20 cellular contexts compared by ENCODE assay signal in the genomic region with DNA sequence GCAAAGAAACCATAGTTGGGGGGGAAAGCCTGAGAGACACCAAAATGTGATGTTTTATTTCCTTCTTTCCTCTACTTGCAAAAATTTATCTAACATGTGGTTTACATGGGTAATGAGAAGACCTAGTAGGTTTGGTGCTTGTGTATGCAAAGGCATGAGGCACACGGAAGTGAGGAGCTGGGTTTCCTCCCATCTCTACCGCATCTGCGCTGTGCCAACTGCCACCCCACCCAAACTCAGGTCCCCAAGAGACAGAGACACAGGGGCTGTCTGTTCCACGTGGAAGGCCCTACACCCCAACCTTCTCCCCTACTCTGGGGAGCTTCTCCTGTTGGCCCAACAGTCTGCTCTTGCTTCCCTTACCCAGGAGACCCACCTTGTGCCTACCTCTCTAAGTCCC. TPM values are rescaled to one million over a fixed set of nuclear protein-coding genes. Genes with fewer than 3 reads are reported as not detected.
DNase-seq lines count a peak whose midpoint lies in the region; ATAC-seq and TF ChIP-seq lines count a peak whose summit lies in the region.
"Had no signal": no experiment of that assay in that cellular context is flagged by ENCODE, and none has a peak within 500 bp of the region (broad histone marks: within the 10 kb centered on the region; RNA-seq: fewer than 3 reads in every experiment).

No MANE protein-coding gene starts in this region.

- H4K20me1 ChIP-seq in neural progenitor cell (ENCODE audit: low read depth) = peaks cover 8% of the 10 kb centered on the region

- H3K79me1 ChIP-seq in neuronal stem cell (ENCODE audit: low read depth, low read length) = peaks cover 16% of the 10 kb centered on the region

- CTCF ChIA-PET in CD4-positive, alpha-beta T cell (lab: Charles Lee) = no interaction called here

- H3K4me2 ChIP-seq in neuronal stem cell (ENCODE audit: insufficient read depth, low read length, poor library complexity, severe bottlenecking) (no peak overlapping the region), neural progenitor cell (no peak overlapping the region)

- POLR2A ChIA-PET in CD4-positive, alpha-beta T cell (lab: Charles Lee) = interaction anchor here (0.7 to 0.8 kb wide), 2 partner anchors 11 to 17 kb away, joined by 3 read pairs; no protein-coding TSS in a partner anchor

- no peak overlapping the region for H4K91ac ChIP-seq in neuronal stem cell (ENCODE audit: low read depth, low read length, poor library complexity)

- no peak for DNase-seq in CD4-positive, alpha-beta T cell
- DNase-seq in activated naive CD8-positive, alpha-beta T cell treated with anti-CD3 and anti-CD28 coated beads for 36 hours = no peak
- no peak for DNase-seq in neuronal stem cell (ENCODE audit: low spot score)
- DNase-seq in NCI-H2171 (lab: John Stamatoyannopoulos, UW) = no peak
- DNase-seq in neural progenitor cell (ENCODE audit: low spot score) = no peak
- DNase-seq: activated CD4-positive, alpha-beta T cell treated with anti-CD3 and anti-CD28 coated beads for 4 hours; anterior cingulate cortex; erythroblast; KG1; kidney; NCI-H2029; posterior cingulate gyrus; Right ventricle myocardium superior; sigmoid colon; stimulated activated naive B cell treated with anti-CD40 and anti-IgM and Interleukin-4, amounts not matched to agents 10 μg/mL and 1 μg/mL and 100 μg/mL, for 72 hours; SW 1271 had no signal

- peaks cover 29% of the 10 kb centered on the region for H3K79me2 ChIP-seq in neural progenitor cell (ENCODE audit: low read depth)

- peaks cover 19% of the 10 kb centered on the region for H3K36me3 Mint-ChIP-seq in CD4-positive, alpha-beta T cell (ENCODE audit: low read depth)
- H3K36me3 Mint-ChIP-seq in activated naive CD8-positive, alpha-beta T cell treated with anti-CD3 and anti-CD28 coated beads for 36 hours = peaks cover 43% of the 10 kb centered on the region
- H3K36me3 Mint-ChIP-seq in neural progenitor cell = peaks cover 33% of the 10 kb centered on the region

- H3K9ac ChIP-seq in neuronal stem cell (ENCODE audit: low read depth, low read length, poor library complexity) (no peak overlapping the region), neural progenitor cell (no peak overlapping the region)

- no peak overlapping the region for H2BK15ac ChIP-seq in neuronal stem cell (ENCODE audit: low read length)

- H4K8ac ChIP-seq in neuronal stem cell (ENCODE audit: low read depth, low read length) = no peak overlapping the region

- peak overlapping the region in 1 of 2 donors; percentile 53 for H3K4me3 ChIP-seq in neuronal stem cell (ENCODE audit: low read length in 2 of 2)
- H3K4me3 ChIP-seq in neural progenitor cell = no peak overlapping the region
- H3K4me3 ChIP-seq: sigmoid colon, tibial nerve had no signal

- no peaks in the 10 kb centered on the region for H3K27me3 ChIP-seq in CD4-positive, alpha-beta T cell (ENCODE audit: control insufficient read depth, insufficient read depth, low read length)
- no peaks in the 10 kb centered on the region for H3K27me3 ChIP-seq in neuronal stem cell (ENCODE audit: control insufficient read depth in 3 of 3, insufficient read depth in 3 of 3, low read depth in 1 of 3, low read length in 3 of 3)
- no peaks in the 10 kb centered on the region for H3K27me3 ChIP-seq in neural progenitor cell
- H3K27me3 ChIP-seq: sigmoid colon, tibial nerve had no signal

- TF ChIP-seq CTCF in CD4-positive, alpha-beta T cell (IDR thresholded peaks at IDR 0.05) = no peak
- TF ChIP-seq CTCF in neural progenitor cell (IDR thresholded peaks at IDR 0.05) = no peak

- no peak overlapping the region for H3K18ac ChIP-seq in neuronal stem cell (ENCODE audit: low read length)

- no peak overlapping the region for H2BK12ac ChIP-seq in neuronal stem cell (ENCODE audit: low read length)

- no peak overlapping the region for H3K27ac ChIP-seq in CD4-positive, alpha-beta T cell (ENCODE audit: low read depth, low read length)
- H3K27ac ChIP-seq in KOPT-K1 (ENCODE audit: low read depth, low read length, poor library complexity, severe bottlenecking) (peak overlapping the region; percentile 87), neuronal stem cell (replicated peaks; ENCODE audit: low read length) (no peak overlapping the region), neural progenitor cell (no peak overlapping the region)
- H3K27ac ChIP-seq: sigmoid colon had no signal

- no peak overlapping the region for H2AK5ac ChIP-seq in neuronal stem cell (ENCODE audit: low read depth, low read length)

- peaks cover 47% of the 10 kb centered on the region for H3K4me1 Mint-ChIP-seq in CD4-positive, alpha-beta T cell (ENCODE audit: low read depth)
- peaks cover 35% of the 10 kb centered on the region for H3K4me1 Mint-ChIP-seq in activated naive CD8-positive, alpha-beta T cell treated with anti-CD3 and anti-CD28 coated beads for 36 hours
- H3K4me1 Mint-ChIP-seq in neural progenitor cell = peaks cover 21% of the 10 kb centered on the region

- no peak overlapping the region for H3K4ac ChIP-seq in neuronal stem cell (ENCODE audit: low read length)

- peak overlapping the region; percentile 25 for H3K23ac ChIP-seq in neuronal stem cell (ENCODE audit: low read depth, low read length, poor library complexity)

- H2AFZ ChIP-seq in neuronal stem cell (ENCODE audit: low read length) = no peak overlapping the region
- H2AFZ ChIP-seq in neural progenitor cell (replicated peaks) = no peak overlapping the region

- H2BK5ac ChIP-seq in neuronal stem cell (ENCODE audit: low read length) = no peak overlapping the region

- peak; percentile 55 for ATAC-seq in CD4-positive, alpha-beta T cell (ENCODE audit: poor library complexity)
- no peak for ATAC-seq in HG02678 (IDR thresholded peaks at IDR 0.05; ENCODE audit: unreplicated experiment)
- ATAC-seq: stimulated activated naive B cell treated with anti-CD40 and anti-IgM and Interleukin-4, amounts not matched to agents 10 μg/mL and 1 μg/mL and 100 μg/mL, for 72 hours had no signal

- peaks cover 35% of the 10 kb centered on the region for H3K36me3 ChIP-seq in KOPT-K1 (ENCODE audit: insufficient read depth, low read length)
- peaks cover 33 to 52% of the 10 kb centered on the region in 2 donors for H3K36me3 ChIP-seq in neuronal stem cell (replicated peaks in 1 of 2; ENCODE audit: control insufficient read depth in 2 of 2, insufficient read depth in 2 of 2, low read length in 2 of 2)
- H3K36me3 ChIP-seq in neural progenitor cell = no peaks in the 10 kb centered on the region

- no peaks in the 10 kb centered on the region for H3K27me3 Mint-ChIP-seq in CD4-positive, alpha-beta T cell
- H3K27me3 Mint-ChIP-seq in activated naive CD8-positive, alpha-beta T cell treated with anti-CD3 and anti-CD28 coated beads for 36 hours = no peaks in the 10 kb centered on the region
- peaks cover 6% of the 10 kb centered on the region for H3K27me3 Mint-ChIP-seq in neural progenitor cell (ENCODE audit: insufficient read depth, low read depth)
- H3K27me3 Mint-ChIP-seq: stimulated activated naive B cell treated with anti-CD40 and anti-IgM and Interleukin-4, amounts not matched to agents 10 μg/mL and 1 μg/mL and 100 μg/mL, for 72 hours had no signal

- peak overlapping the region; percentile 62 for H3K4me3 Mint-ChIP-seq in CD4-positive, alpha-beta T cell
- H3K4me3 Mint-ChIP-seq in activated naive CD8-positive, alpha-beta T cell treated with anti-CD3 and anti-CD28 coated beads for 36 hours = peak overlapping the region; percentile 12
- no peak overlapping the region for H3K4me3 Mint-ChIP-seq in neural progenitor cell
- H3K4me3 Mint-ChIP-seq: activated T-helper 1 cell treated with anti-CD3 and anti-CD28 coated beads, Interleukin-12 subunit alpha, Interleukin-12 subunit beta, Interleukin-2, Interleukin-4 antibody, amounts not matched to agents 30 ng/mL and 10 ng/mL and 1 ng/mL, durations not matched to agents 14 hours and 24 hours and 36 hours; stimulated activated naive B cell treated with anti-CD40 and anti-IgM and Interleukin-4, amounts not matched to agents 10 μg/mL and 1 μg/mL and 100 μg/mL, for 72 hours had no signal

- intact Hi-C loops in CD4-positive, alpha-beta T cell (cut with DNase I, micrococcal nuclease) = loop anchor here in 1 of 2 experiments (10.0 kb wide), 1 partner anchor 1478 kb away; the partner anchor contains the start of gene PACSIN2

- H3K4me1 ChIP-seq in neuronal stem cell (ENCODE audit: control insufficient read depth in 2 of 2, insufficient read depth in 1 of 2, low read depth in 1 of 2, low read length in 2 of 2) (peaks cover 7 to 21% of the 10 kb centered on the region in 2 donors), neural progenitor cell (peaks cover 9% of the 10 kb centered on the region)

- H3F3A ChIP-seq in neural progenitor cell (ENCODE audit: low read depth) = peaks cover 4% of the 10 kb centered on the region

- H3K14ac ChIP-seq in neuronal stem cell (ENCODE audit: low read length) = no peak overlapping the region

- no peak overlapping the region for H2BK120ac ChIP-seq in neuronal stem cell (ENCODE audit: low read depth, low read length)

- H3K9me3 Mint-ChIP-seq in CD4-positive, alpha-beta T cell = no peaks in the 10 kb centered on the region
- H3K9me3 Mint-ChIP-seq in activated naive CD8-positive, alpha-beta T cell treated with anti-CD3 and anti-CD28 coated beads for 36 hours = peaks cover 5% of the 10 kb centered on the region
- peaks cover 9% of the 10 kb centered on the region for H3K9me3 Mint-ChIP-seq in neural progenitor cell
- H3K9me3 Mint-ChIP-seq: activated T-helper 1 cell treated with anti-CD3 and anti-CD28 coated beads, Interleukin-12 subunit alpha, Interleukin-12 subunit beta, Interleukin-2, Interleukin-4 antibody, amounts not matched to agents 30 ng/mL and 10 ng/mL and 1 ng/mL, durations not matched to agents 14 hours and 24 hours and 36 hours; stimulated activated naive B cell treated with anti-CD40 and anti-IgM and Interleukin-4, amounts not matched to agents 10 μg/mL and 1 μg/mL and 100 μg/mL, for 72 hours had no signal

- no CpG with 5 or more reads among the region's 4 CpGs for WGBS in neuronal stem cell (ENCODE audit: extremely low coverage in 2 of 2, insufficient read length in 2 of 2, insufficient replicate concordance in 1 of 2), 2 donors

- H3K27ac Mint-ChIP-seq in CD4-positive, alpha-beta T cell = peak overlapping the region; percentile 88
- H3K27ac Mint-ChIP-seq in activated naive CD8-positive, alpha-beta T cell treated with anti-CD3 and anti-CD28 coated beads for 36 hours = peak overlapping the region; percentile 78
- H3K27ac Mint-ChIP-seq in neural progenitor cell = no peak overlapping the region
- H3K27ac Mint-ChIP-seq: activated T-helper 1 cell treated with anti-CD3 and anti-CD28 coated beads, Interleukin-12 subunit alpha, Interleukin-12 subunit beta, Interleukin-2, Interleukin-4 antibody, amounts not matched to agents 30 ng/mL and 10 ng/mL and 1 ng/mL, durations not matched to agents 14 hours and 24 hours and 36 hours had no signal

- no peaks in the 10 kb centered on the region for H3K9me3 ChIP-seq in CD4-positive, alpha-beta T cell (ENCODE audit: control insufficient read depth, low read length)
- H3K9me3 ChIP-seq in KOPT-K1 (ENCODE audit: insufficient read depth, low read length, poor library complexity, severe bottlenecking) (no peaks in the 10 kb centered on the region), neuronal stem cell (replicated peaks in 1 of 2; ENCODE audit: control insufficient read depth in 2 of 2, insufficient read depth in 1 of 2, low read depth in 1 of 2, low read length in 2 of 2) (peaks cover 9 to 18% of the 10 kb centered on the region in 2 donors), neural progenitor cell (ENCODE audit: low read depth) (no peaks in the 10 kb centered on the region)
- H3K9me3 ChIP-seq: sigmoid colon had no signal

RNA-seq across cellular contexts. Expression of gene RTL6, which starts 4.8 kb away (rescaled TPM):
- total RNA-seq in CD4-positive, alpha-beta T cell = 10 to 100 TPM; 18.1 to 18.5 TPM
- total RNA-seq in activated naive CD8-positive, alpha-beta T cell treated with anti-CD3 and anti-CD28 coated beads for 36 hours = 10 to 100 TPM; 13.6 to 14.2 TPM
- 19.8 TPM for polyA plus RNA-seq in neuronal stem cell (2013, experiment 1 of 2)
- polyA plus RNA-seq in neuronal stem cell (2013, experiment 2 of 2) = 20.4 TPM
- total RNA-seq in neural progenitor cell (ENCODE audit: low replicate concordance) = 15.7 and 27.6 TPM in 2 replicates
